ENCODE assay signal across 8 cellular contexts in the genomic region with DNA sequence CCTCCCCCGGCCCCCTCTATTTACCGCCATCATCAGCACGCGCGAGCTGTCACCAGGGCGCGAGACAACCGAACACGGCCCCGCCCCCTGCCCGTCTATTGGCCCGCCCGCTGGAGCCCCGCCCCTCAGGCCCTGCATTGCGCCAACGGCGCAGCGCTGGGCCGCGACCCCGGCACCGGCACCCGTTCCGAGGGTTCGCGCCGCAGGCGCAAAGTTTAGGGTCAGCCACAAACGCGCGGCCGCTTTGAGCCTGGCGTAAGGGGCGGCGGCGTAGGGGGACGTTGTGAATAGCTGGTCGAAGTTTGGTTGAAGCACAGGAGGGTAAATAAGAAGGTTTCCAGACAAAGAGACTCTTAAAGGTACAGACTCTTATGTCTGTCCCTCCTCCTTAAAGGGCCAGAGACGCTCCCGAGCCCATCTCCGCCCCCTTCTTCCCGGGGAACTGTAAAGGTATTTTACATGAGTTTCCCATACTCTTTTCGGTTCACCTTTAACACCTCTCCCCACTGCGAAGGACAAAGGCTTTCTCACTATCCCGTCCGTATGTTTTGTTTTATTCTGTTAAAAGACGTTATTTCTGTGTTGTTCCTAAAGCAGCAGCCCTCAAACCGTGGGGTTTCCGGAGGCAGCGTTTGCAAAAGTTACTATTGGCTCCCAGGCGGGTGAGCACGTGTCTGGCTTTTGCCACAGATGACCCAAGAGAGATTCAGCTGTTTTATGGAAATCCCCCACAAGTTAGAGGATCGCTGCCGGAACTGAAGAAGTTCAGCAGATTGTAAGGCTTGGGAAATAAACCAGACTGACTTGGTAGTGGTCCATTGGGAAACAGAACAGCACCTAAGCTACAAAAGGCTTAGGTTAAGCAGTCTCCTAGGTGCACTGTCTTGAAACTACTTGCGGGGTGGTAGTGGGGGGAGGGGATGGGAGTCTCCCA. TPM values are rescaled to one million over a fixed set of nuclear protein-coding genes. Genes with fewer than 3 reads are reported as not detected.
A peak's percentile ranks its signal among the peaks of the same experiment; 100 is the strongest.
DNase-seq lines count a peak whose midpoint lies in the region; ATAC-seq, FAIRE-seq and TF ChIP-seq lines count a peak whose summit lies in the region.

Gene USP49, minus strand, starts transcription at position 76 of the 934 bp plus-strand sequence. CDS start 88,392 bp downstream, outside the sequence.

- POLR2A ChIA-PET in BJ (lab: Charles Lee), result no interaction called here

- CTCF ChIA-PET in BJ (lab: Yijun Ruan, JAX), result interaction anchor here (1.1 to 1.7 kb wide), 3 partner anchors 25 to 94 kb away, joined by 3 read pairs; partner anchors contain the start of gene MED20

- no peak for TF ChIP-seq CTCF in BJ (IDR thresholded peaks at IDR 0.05; ENCODE audit: insufficient read depth, low read depth, low read length)

- no peaks in the 10 kb centered on the region for H3K27me3 ChIP-seq in BJ (ENCODE audit: control insufficient read depth, insufficient read depth, low read length)

- H3K27ac ChIP-seq in cingulate gyrus (ENCODE audit: low read depth, low read length), result peak within 1 kb of the TSS; percentile 39

- DNase-seq in BJ (ENCODE audit: low read depth) (peak; percentile 25), GM19239 (ENCODE audit: insufficient read length, low spot score) (peak; percentile 94), NCI-H510A (lab: John Stamatoyannopoulos, UW) (peak; percentile 94), left kidney (ENCODE audit: low read depth, low spot score) (peak; percentile 98)
- DNase-seq in activated CD4-positive, alpha-beta T cell treated with anti-CD3 and anti-CD28 coated beads for 24 hours (ENCODE audit: low read depth in 2 of 2), result peak; percentile 90 to 95
- DNase-seq in stimulated activated CD4-positive, alpha-beta T cell treated with anti-CD3 and anti-CD28 coated beads, Interleukin-2, amount 100 ng/mL, for 24 hours, result peak; percentile 94 to 97

- peak within 1 kb of the TSS; percentile 65 for H3K4me3 ChIP-seq in BJ (ENCODE audit: low read depth, low read length)

- peak; percentile 82 for ATAC-seq in HG03439 (IDR thresholded peaks at IDR 0.05; ENCODE audit: unreplicated experiment)

- peak; percentile 96 for FAIRE-seq in GM19239 (lab: Jason Lieb, UNC)

- H3K36me3 ChIP-seq in BJ (ENCODE audit: control insufficient read depth, insufficient read depth, low read length), result peaks cover 2% of the 10 kb centered on the region; the same call in 1 of the 2 replicates

RNA-seq across cellular contexts. Expression of gene USP49, which starts in this region (rescaled TPM):
- 1.6 and 1.9 TPM in 2 replicates for polyA plus RNA-seq in BJ (2011; rRNA removed)
- polyA minus RNA-seq in BJ (2011; rRNA and poly(A)+ RNA removed), result 1.2 and 2.0 TPM in 2 replicates

Comparison
In these comparisons a context has a peak if more than half of its experiments do, and no peak if none do; other contexts are left out.
1. Peak in every context shown above with its lines: DNase-seq, ATAC-seq, H3K4me3 ChIP-seq and H3K27ac ChIP-seq.
2. DNase-seq: peak in every context shown above with its lines; median percentile 98 in left kidney; 96 in stimulated activated CD4-positive, alpha-beta T cell treated with anti-CD3 and anti-CD28 coated beads, Interleukin-2, amount 100 ng/mL, for 24 hours; 94 in GM19239; 94 in NCI-H510A; 92 in activated CD4-positive, alpha-beta T cell treated with anti-CD3 and anti-CD28 coated beads for 24 hours; 25 in BJ.